In genomic region chr4:109588176-109588575, GRCh38 we compare ENCODE assay signal across 10 cellular contexts. TPM values are rescaled to one million over a fixed set of nuclear protein-coding genes. Genes with fewer than 3 reads are reported as not detected.
A peak's percentile ranks its signal among the peaks of the same experiment; 100 is the strongest.
DNase-seq lines count a peak whose midpoint lies in the region; ATAC-seq and TF ChIP-seq lines count a peak whose summit lies in the region.
"Had no signal": no experiment of that assay in that cellular context is flagged by ENCODE, and none has a peak within 500 bp of the region (broad histone marks: within the 10 kb centered on the region; RNA-seq: fewer than 3 reads in every experiment).

No MANE protein-coding gene starts in this region.

- no peak overlapping the region for H3K27ac Mint-ChIP-seq in activated naive CD4-positive, alpha-beta T cell treated with anti-CD3 and anti-CD28 coated beads, Interleukin-2, amount 10 ng/mL, durations not matched to agents 7 days and 5 days
- peak overlapping the region in 1 of 2 donors; percentile 35 for H3K27ac Mint-ChIP-seq in stimulated activated naive CD8-positive, alpha-beta T cell treated with anti-CD3 and anti-CD28 coated beads, Interleukin-15, amount 100 ng/mL, for 72 hours

- H3K27ac ChIP-seq in right atrium auricular region (peak overlapping the region; percentile 66 to 80), hepatocyte (no peak overlapping the region), heart right ventricle (no peak overlapping the region)
- H3K27ac ChIP-seq: colonic mucosa, parathyroid adenoma had no signal

- no peaks in the 10 kb centered on the region for H3K27me3 Mint-ChIP-seq in activated naive CD4-positive, alpha-beta T cell treated with anti-CD3 and anti-CD28 coated beads, Interleukin-2, amount 10 ng/mL, durations not matched to agents 7 days and 5 days
- no peaks in the 10 kb centered on the region for H3K27me3 Mint-ChIP-seq in stimulated activated naive CD8-positive, alpha-beta T cell treated with anti-CD3 and anti-CD28 coated beads, Interleukin-15, amount 100 ng/mL, for 72 hours

- no peak overlapping the region for H3K4me2 ChIP-seq in hepatocyte

- H3K4me1 Mint-ChIP-seq in activated naive CD4-positive, alpha-beta T cell treated with anti-CD3 and anti-CD28 coated beads, Interleukin-2, amount 10 ng/mL, durations not matched to agents 7 days and 5 days: peaks cover 69% of the 10 kb centered on the region
- peaks cover 66% of the 10 kb centered on the region for H3K4me1 Mint-ChIP-seq in stimulated activated naive CD8-positive, alpha-beta T cell treated with anti-CD3 and anti-CD28 coated beads, Interleukin-15, amount 100 ng/mL, for 72 hours

- WGBS in hepatocyte (ENCODE audit: low lambda C conversion rate, missing lambda C conversion rate): 82% methylated on average over 4 of the region's 4 CpGs
- WGBS in heart right ventricle, 2 donors: 75% methylated on average over 4 of the region's 4 CpGs

- no peaks in the 10 kb centered on the region for H3K79me2 ChIP-seq in hepatocyte
- H3K79me2 ChIP-seq: parathyroid adenoma had no signal

- H3K27me3 ChIP-seq in right atrium auricular region: no peaks in the 10 kb centered on the region
- no peaks in the 10 kb centered on the region for H3K27me3 ChIP-seq in hepatocyte
- H3K27me3 ChIP-seq in heart right ventricle: no peaks in the 10 kb centered on the region
- H3K27me3 ChIP-seq: colonic mucosa had no signal

- peaks cover 21% of the 10 kb centered on the region for H3K9me3 Mint-ChIP-seq in activated naive CD4-positive, alpha-beta T cell treated with anti-CD3 and anti-CD28 coated beads, Interleukin-2, amount 10 ng/mL, durations not matched to agents 7 days and 5 days
- H3K9me3 Mint-ChIP-seq in stimulated activated naive CD8-positive, alpha-beta T cell treated with anti-CD3 and anti-CD28 coated beads, Interleukin-15, amount 100 ng/mL, for 72 hours: peaks cover 4 to 8% of the 10 kb centered on the region in 2 donors

- no peak overlapping the region for H3K4me3 ChIP-seq in right atrium auricular region
- no peak overlapping the region for H3K4me3 ChIP-seq in hepatocyte
- no peak overlapping the region for H3K4me3 ChIP-seq in heart right ventricle
- H3K4me3 ChIP-seq: colonic mucosa had no signal

- H3K36me3 ChIP-seq in right atrium auricular region (no peaks in the 10 kb centered on the region), hepatocyte (replicated peaks; ENCODE audit: insufficient read depth, low read depth) (no peaks in the 10 kb centered on the region), heart right ventricle (no peaks in the 10 kb centered on the region)
- H3K36me3 ChIP-seq: colonic mucosa had no signal

- H3K9me3 ChIP-seq in right atrium auricular region (peaks cover 0 to 4% of the 10 kb centered on the region in 2 donors), hepatocyte (ENCODE audit: low read depth) (no peaks in the 10 kb centered on the region), heart right ventricle (peaks cover 0 to 12% (median 0%) of the 10 kb centered on the region in 11 donors)
- H3K9me3 ChIP-seq: colonic mucosa had no signal

- H4K20me1 ChIP-seq in hepatocyte (ENCODE audit: insufficient read depth, poor library complexity, severe bottlenecking): no peaks in the 10 kb centered on the region

- intact Hi-C loops in cardiac septum (cut with DNase I): no loop called here
- intact Hi-C loops in heart right ventricle (cut with DNase I): no loop called here

- H3K4me3 Mint-ChIP-seq in activated naive CD4-positive, alpha-beta T cell treated with anti-CD3 and anti-CD28 coated beads, Interleukin-2, amount 10 ng/mL, durations not matched to agents 7 days and 5 days: no peak overlapping the region
- H3K4me3 Mint-ChIP-seq in stimulated activated naive CD8-positive, alpha-beta T cell treated with anti-CD3 and anti-CD28 coated beads, Interleukin-15, amount 100 ng/mL, for 72 hours: peak overlapping the region; percentile 28 to 36

- TF ChIP-seq CTCF in right atrium auricular region (IDR thresholded peaks at IDR 0.05) (no peak), hepatocyte (IDR thresholded peaks at IDR 0.05; ENCODE audit: poor library complexity) (no peak), heart right ventricle (IDR thresholded peaks at IDR 0.05) (no peak)

- no peaks in the 10 kb centered on the region for H3K9me2 ChIP-seq in hepatocyte (replicated peaks; ENCODE audit: insufficient read depth)

- CTCF ChIA-PET in activated naive CD4-positive, alpha-beta T cell treated with anti-CD3 and anti-CD28 coated beads, Interleukin-2, amount 10 ng/mL, durations not matched to agents 7 days and 5 days (lab: Charles Lee): no interaction called here

- DNase-seq in right atrium auricular region (ENCODE audit: low spot score) (no peak), cardiac septum (ENCODE audit: low spot score) (no peak), NCI-H226 (no peak), hepatocyte (ENCODE audit: low spot score) (no peak), heart right ventricle (no peak)
- DNase-seq in activated naive CD4-positive, alpha-beta T cell treated with anti-CD3 and anti-CD28 coated beads, Interleukin-2, amount 10 ng/mL, durations not matched to agents 7 days and 5 days: peak; percentile 38
- DNase-seq in stimulated activated naive CD8-positive, alpha-beta T cell treated with anti-CD3 and anti-CD28 coated beads, Interleukin-15, amount 100 ng/mL, for 72 hours: peak; percentile 49 to 74
- DNase-seq: colonic mucosa had no signal

- ATAC-seq in HG03439 (IDR thresholded peaks at IDR 0.05; ENCODE audit: unreplicated experiment) (peak; percentile 86), heart right ventricle (no peak)
- ATAC-seq in stimulated activated naive CD8-positive, alpha-beta T cell treated with anti-CD3 and anti-CD28 coated beads, Interleukin-15, amount 100 ng/mL, for 72 hours: peak; percentile 100

- peaks cover 46% of the 10 kb centered on the region for H3K36me3 Mint-ChIP-seq in activated naive CD4-positive, alpha-beta T cell treated with anti-CD3 and anti-CD28 coated beads, Interleukin-2, amount 10 ng/mL, durations not matched to agents 7 days and 5 days

- no peak overlapping the region for H2AFZ ChIP-seq in hepatocyte
- H2AFZ ChIP-seq: parathyroid adenoma had no signal

- H3K4me1 ChIP-seq in right atrium auricular region (peaks cover 0 to 21% of the 10 kb centered on the region in 2 donors), hepatocyte (ENCODE audit: insufficient read depth) (peaks cover 3% of the 10 kb centered on the region), heart right ventricle (peaks cover 0 to 19% (median 8%) of the 10 kb centered on the region in 9 donors)
- H3K4me1 ChIP-seq: colonic mucosa, parathyroid adenoma had no signal

RNA-seq across cellular contexts. Expression of gene MCUB, which starts 28.1 kb away (rescaled TPM):
- 10 to 100 TPM; 25.0 to 28.1 TPM for total RNA-seq in right atrium auricular region
- total RNA-seq in cardiac septum: 6.6 TPM
- total RNA-seq in hepatocyte: 6.2 and 6.9 TPM in 2 replicates
- 9.2 and 9.9 TPM in 2 replicates for polyA plus RNA-seq in hepatocyte
- total RNA-seq in heart right ventricle: 10 to 100 TPM in 1 of 10 donors, 1 to 10 TPM in 9; 1.7 to 12.6 (median 3.3) TPM
- polyA plus RNA-seq in heart right ventricle: 1 to 10 TPM; 3.6 to 7.4 TPM

Comparison
In these comparisons a context has a peak if more than half of its experiments do, and no peak if none do; other contexts are left out.
1. H3K27ac ChIP-seq: peak in right atrium auricular region (2 of 2); none in hepatocyte (single experiment) and heart right ventricle (0 of 10).
2. DNase-seq: peak in activated naive CD4-positive, alpha-beta T cell treated with anti-CD3 and anti-CD28 coated beads, Interleukin-2, amount 10 ng/mL, durations not matched to agents 7 days and 5 days (single experiment) and stimulated activated naive CD8-positive, alpha-beta T cell treated with anti-CD3 and anti-CD28 coated beads, Interleukin-15, amount 100 ng/mL, for 72 hours (2 of 2); none in right atrium auricular region (single experiment), cardiac septum (single experiment), NCI-H226 (single experiment), hepatocyte (single experiment) and heart right ventricle (0 of 2).
3. ATAC-seq: peak in HG03439 (single experiment) and stimulated activated naive CD8-positive, alpha-beta T cell treated with anti-CD3 and anti-CD28 coated beads, Interleukin-15, amount 100 ng/mL, for 72 hours (single experiment); none in heart right ventricle (0 of 8).